8 cellular contexts compared by ENCODE assay signal in genomic region chr2:95158441-95158840, GRCh38. TPM values are rescaled to one million over a fixed set of nuclear protein-coding genes. Genes with fewer than 3 reads are reported as not detected.
A peak's percentile ranks its signal among the peaks of the same experiment; 100 is the strongest.
DNase-seq lines count a peak whose midpoint lies in the region; ATAC-seq and TF ChIP-seq lines count a peak whose summit lies in the region.

No MANE protein-coding gene starts in this region.

- TF ChIP-seq CTCF in AG04450 (IDR thresholded peaks at IDR 0.05; ENCODE audit: low read depth, low read length) = no peak
- no peak for TF ChIP-seq CTCF in LNCaP clone FGC (IDR thresholded peaks at IDR 0.05; ENCODE audit: control insufficient read depth, extremely low read depth, insufficient read depth)
- no peak for TF ChIP-seq CTCF in dorsolateral prefrontal cortex (IDR thresholded peaks at IDR 0.05 in 54 of 56, conservative IDR thresholded peaks at IDR 0.05 in 2 of 56; ENCODE audit: low read depth in 1 of 56, partially characterized antibody in 56 of 56)

- H3K27ac Mint-ChIP-seq in naive thymus-derived CD4-positive, alpha-beta T cell = peak overlapping the region; percentile 18 to 81 (median 62)

- H3K4me3 ChIP-seq in AG04450 (ENCODE audit: low read depth, low read length) (peak overlapping the region; percentile 76), LNCaP clone FGC (ENCODE audit: low read depth, low read length) (peak overlapping the region; percentile 67), dorsolateral prefrontal cortex (peak overlapping the region; percentile 57 to 91 (median 83))
- H3K4me3 ChIP-seq in naive thymus-derived CD4-positive, alpha-beta T cell (ENCODE audit: low read length) = peak overlapping the region; percentile 83

- CTCF ChIA-PET in AG04450 (lab: Charles Lee) = interaction anchor here (2.2 kb wide), 1 partner anchor 43 kb away, joined by 6 read pairs; no protein-coding TSS in a partner anchor
- CTCF ChIA-PET in naive thymus-derived CD4-positive, alpha-beta T cell (lab: Charles Lee) = interaction anchor here (2.1 to 2.3 kb wide), 2 partner anchors 36 to 136 kb away, joined by 6 to 10 read pairs; partner anchors contain the start of gene MRPS5

- ATAC-seq in naive thymus-derived CD4-positive, alpha-beta T cell = no peak
- ATAC-seq in left lobe of liver (no peak), GM18909 (IDR thresholded peaks at IDR 0.05; ENCODE audit: poor library complexity, unreplicated experiment) (no peak), GM21528 (IDR thresholded peaks at IDR 0.05; ENCODE audit: low FRiP score, unreplicated experiment) (no peak)

- peaks cover 2 to 21% (median 18%) of the 10 kb centered on the region in 7 donors for H3K4me1 Mint-ChIP-seq in naive thymus-derived CD4-positive, alpha-beta T cell

- H3K4me1 ChIP-seq in naive thymus-derived CD4-positive, alpha-beta T cell (ENCODE audit: control insufficient read depth in 2 of 2, insufficient read depth in 2 of 2, low read length in 2 of 2) = peaks cover 0 to 12% of the 10 kb centered on the region in 2 donors

- DNase-seq in AG04450 (ENCODE audit: low read depth, low spot score) (no peak), LNCaP clone FGC (ENCODE audit: low read depth) (no peak), dorsolateral prefrontal cortex (no peak), left lobe of liver (ENCODE audit: low spot score) (no peak)
- no peak for DNase-seq in naive thymus-derived CD4-positive, alpha-beta T cell
- DNase-seq in stimulated activated CD4-positive, alpha-beta T cell treated with anti-CD3 and anti-CD28 coated beads, Interleukin-12 subunit alpha, Interleukin-12 subunit beta, amount 100 ng/mL, for 4 hours = no peak

- peaks cover 0 to 31% (median 0%) of the 10 kb centered on the region in 3 experiments for H3K36me3 ChIP-seq in naive thymus-derived CD4-positive, alpha-beta T cell (ENCODE audit: control insufficient read depth in 2 of 3, insufficient read depth in 3 of 3, low read length in 3 of 3)

- POLR2A ChIA-PET in AG04450 (lab: Yijun Ruan, JAX) = interaction anchor here (1.1 kb wide), 1 partner anchor 115 kb away, joined by 3 read pairs; no protein-coding TSS in a partner anchor
- POLR2A ChIA-PET in naive thymus-derived CD4-positive, alpha-beta T cell (lab: Charles Lee) = interaction anchor here (1.2 to 3.3 kb wide), 6 partner anchors 11 to 136 kb away, joined by 3 to 29 read pairs (median 4); partner anchors contain the start of gene MRPS5

- peaks cover 9 to 41% (median 15%) of the 10 kb centered on the region in 11 donors for H3K9me3 Mint-ChIP-seq in naive thymus-derived CD4-positive, alpha-beta T cell

- H3K27me3 ChIP-seq in AG04450 (ENCODE audit: control insufficient read depth, insufficient read depth, low read length) = no peaks in the 10 kb centered on the region
- no peaks in the 10 kb centered on the region for H3K27me3 ChIP-seq in dorsolateral prefrontal cortex
- H3K27me3 ChIP-seq in naive thymus-derived CD4-positive, alpha-beta T cell (ENCODE audit: control insufficient read depth in 2 of 2, insufficient read depth in 2 of 2, low read length in 2 of 2) = no peaks in the 10 kb centered on the region

- H3K9me3 ChIP-seq in AG04450 (ENCODE audit: control insufficient read depth, insufficient read depth, low read length) = peaks cover 32% of the 10 kb centered on the region
- H3K9me3 ChIP-seq in naive thymus-derived CD4-positive, alpha-beta T cell (ENCODE audit: control insufficient read depth in 2 of 3, low read length in 3 of 3) = peaks cover 0 to 10% (median 0%) of the 10 kb centered on the region in 3 experiments

- H3K4me3 Mint-ChIP-seq in naive thymus-derived CD4-positive, alpha-beta T cell = peak overlapping the region; percentile 71 to 89 (median 85)

- peaks cover 27 to 43% (median 36%) of the 10 kb centered on the region in 5 donors for H3K36me3 Mint-ChIP-seq in naive thymus-derived CD4-positive, alpha-beta T cell

- H3K27ac ChIP-seq in AG04450 (ENCODE audit: low read depth, low read length) (no peak overlapping the region), dorsolateral prefrontal cortex (peak overlapping the region in 40 of 59 donors; percentile 17 to 94 (median 87))
- peak overlapping the region; percentile 75 for H3K27ac ChIP-seq in naive thymus-derived CD4-positive, alpha-beta T cell (ENCODE audit: low read depth, low read length)

- no peaks in the 10 kb centered on the region for H3K27me3 Mint-ChIP-seq in naive thymus-derived CD4-positive, alpha-beta T cell

- intact Hi-C loops in dorsolateral prefrontal cortex (cut with DNase I) = loop anchor here in 1 of 2 donors (5.0 kb wide), 1 partner anchor 36 kb away; the partner anchor contains the start of gene MRPS5
- intact Hi-C loops in naive thymus-derived CD4-positive, alpha-beta T cell (cut with micrococcal nuclease) = loop anchor here in 1 of 2 donors (5.0 kb wide), 1 partner anchor 71 kb away; no protein-coding TSS in a partner anchor

RNA-seq across cellular contexts. Expression of gene ZNF514, which starts 1.2 kb away (rescaled TPM):
- 7.8 and 9.8 TPM in 2 replicates for polyA plus RNA-seq in AG04450 (2011; rRNA removed)
- polyA minus RNA-seq in AG04450 (2011; rRNA and poly(A)+ RNA removed) = 6.1 and 9.2 TPM in 2 replicates
- total RNA-seq in dorsolateral prefrontal cortex (10 to 100 TPM; 17.2 to 58.5 (median 36.2) TPM), left lobe of liver (6.6 TPM)
- total RNA-seq in naive thymus-derived CD4-positive, alpha-beta T cell = 10 to 100 TPM; 10.6 to 39.9 (median 16.6) TPM
- 10 to 100 TPM in 1 of 2 donors, 1 to 10 TPM in 1; 6.6 to 11.2 TPM for polyA plus RNA-seq in naive thymus-derived CD4-positive, alpha-beta T cell

RNA-seq across cellular contexts. Expression of gene ZNF2, which starts 7.2 kb away (rescaled TPM):
- 4.1 and 4.8 TPM in 2 replicates for polyA plus RNA-seq in AG04450 (2011; rRNA removed)
- 8.3 and 9.6 TPM in 2 replicates for polyA minus RNA-seq in AG04450 (2011; rRNA and poly(A)+ RNA removed)
- total RNA-seq in dorsolateral prefrontal cortex (1 to 10 TPM; 4.3 to 9.8 (median 6.6) TPM), left lobe of liver (1.7 TPM)
- 10 to 100 TPM in 1 of 5 experiments, 1 to 10 TPM in 4; 1.5 to 10.2 (median 3.4) TPM for total RNA-seq in naive thymus-derived CD4-positive, alpha-beta T cell
- 1 to 10 TPM; 3.1 to 6.1 TPM for polyA plus RNA-seq in naive thymus-derived CD4-positive, alpha-beta T cell

RNA-seq across cellular contexts. Expression of gene MRPS5, which starts 36.8 kb away (rescaled TPM):
- polyA plus RNA-seq in AG04450 (2011; rRNA removed) = 50.2 and 55.7 TPM in 2 replicates
- 33.1 and 38.9 TPM in 2 replicates for polyA minus RNA-seq in AG04450 (2011; rRNA and poly(A)+ RNA removed)
- total RNA-seq in dorsolateral prefrontal cortex = 100 to 1,000 TPM in 1 of 120 experiments, 10 to 100 TPM in 119; 47.0 to 101 (median 70.2) TPM
- 10 to 100 TPM; 26.3 to 72.9 (median 60.5) TPM for total RNA-seq in naive thymus-derived CD4-positive, alpha-beta T cell
- polyA plus RNA-seq in naive thymus-derived CD4-positive, alpha-beta T cell = 10 to 100 TPM; 38.6 to 41.5 TPM
- total RNA-seq in left lobe of liver = 34.7 TPM

RNA-seq across cellular contexts. Expression of gene ZNF892, which starts 48.9 kb away (rescaled TPM):
- polyA plus RNA-seq in AG04450 (2011; rRNA removed) = 1.6 TPM in 2 replicates
- 4.7 and 6.0 TPM in 2 replicates for polyA minus RNA-seq in AG04450 (2011; rRNA and poly(A)+ RNA removed)
- 10 to 100 TPM; 11.3 to 29.3 (median 18.7) TPM for total RNA-seq in dorsolateral prefrontal cortex
- 1 to 10 TPM; 1.7 to 6.4 (median 4.3) TPM for total RNA-seq in naive thymus-derived CD4-positive, alpha-beta T cell
- polyA plus RNA-seq in naive thymus-derived CD4-positive, alpha-beta T cell = 1 to 10 TPM in 1 of 2 donors, under 1 TPM in 1; 0.69 to 1.2 TPM
- 1.3 TPM for total RNA-seq in left lobe of liver
